ENCODE assay signal across 1 cellular context in the genomic region with DNA sequence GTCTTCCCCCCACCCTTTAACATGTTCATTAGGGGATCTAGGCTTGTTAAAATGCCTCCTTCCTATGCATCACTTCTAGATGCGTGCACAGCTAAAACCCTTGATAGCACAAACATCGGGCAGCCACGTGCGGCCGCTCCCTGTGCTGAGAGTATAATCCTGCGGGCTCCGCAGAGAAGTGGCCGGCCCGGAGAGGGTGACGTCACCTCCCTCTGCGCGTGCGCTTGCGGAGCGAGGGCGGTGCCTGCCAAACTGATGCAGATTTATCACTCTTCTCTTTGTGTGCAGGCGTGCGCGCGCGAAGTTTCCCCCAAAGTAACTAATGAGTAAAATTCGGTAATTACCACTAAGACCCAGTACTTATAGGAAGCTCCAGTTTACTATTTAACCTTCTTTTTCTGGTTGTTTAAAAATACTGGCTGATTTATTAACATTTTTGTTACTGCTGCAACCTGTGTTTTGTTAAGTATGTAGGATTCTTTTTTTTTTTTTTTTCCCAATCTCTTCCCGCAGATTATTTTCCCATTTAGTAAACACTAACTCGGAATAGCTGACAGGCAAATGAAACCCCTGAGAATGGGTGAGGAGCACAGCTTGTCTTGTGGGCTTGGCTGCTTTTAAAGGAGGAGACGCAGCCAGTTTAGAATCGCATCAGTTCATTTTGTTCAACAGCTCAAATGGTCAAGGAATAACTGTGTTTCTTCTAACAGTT.
A peak's percentile ranks its signal among the peaks of the same experiment; 100 is the strongest.
TF ChIP-seq lines count a peak whose summit lies in the region.

No MANE protein-coding gene starts in this region.

TF ChIP-seq in HepG2, 621 proteins besides CTCF, POLR2A, EP300 and RAD21 (continued from another document and continues in another):
- TF ChIP-seq, protein P1, sequence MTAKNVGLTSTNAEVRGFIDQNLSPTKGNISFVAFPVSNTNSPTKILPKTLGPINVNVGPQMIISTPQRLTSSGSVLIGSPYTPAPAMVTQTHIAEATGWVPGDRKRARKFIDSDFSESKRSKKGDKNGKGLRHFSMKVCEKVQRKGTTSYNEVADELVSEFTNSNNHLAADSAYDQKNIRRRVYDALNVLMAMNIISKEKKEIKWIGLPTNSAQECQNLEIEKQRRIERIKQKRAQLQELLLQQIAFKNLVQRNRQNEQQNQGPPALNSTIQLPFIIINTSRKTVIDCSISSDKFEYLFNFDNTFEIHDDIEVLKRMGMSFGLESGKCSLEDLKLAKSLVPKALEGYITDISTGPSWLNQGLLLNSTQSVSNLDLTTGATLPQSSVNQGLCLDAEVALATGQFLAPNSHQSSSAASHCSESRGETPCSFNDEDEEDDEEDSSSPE (CRISPR knock-in tag; IDR thresholded peaks at IDR 0.05) = peak; percentile 53
- TF ChIP-seq ZNF737 (CRISPR knock-in tag; IDR thresholded peaks at IDR 0.05; ENCODE audit: borderline replicate concordance) = no peak
- TF ChIP-seq ASH2L (IDR thresholded peaks at IDR 0.05; ENCODE audit: insufficient read length, low read depth, low read length) = peak; percentile 56
- TF ChIP-seq POLR2G (IDR thresholded peaks at IDR 0.05; ENCODE audit: low read depth, low read length) = peak; percentile 68
- 0 out of 2 replicates have a peak, but pooled peaks have one; percentile 23 for TF ChIP-seq THAP11 (CRISPR knock-in tag; IDR thresholded peaks at IDR 0.05)
- TF ChIP-seq KDM5B (CRISPR knock-in tag; IDR thresholded peaks at IDR 0.05; ENCODE audit: borderline replicate concordance) = peak; percentile 25; the same call in 1 of the 2 replicates
- TF ChIP-seq ZNF614 (CRISPR knock-in tag; IDR thresholded peaks at IDR 0.05; ENCODE audit: borderline replicate concordance) = 0 out of 2 replicates have a peak, but pooled peaks have one; percentile 45
- peak; percentile 53 for TF ChIP-seq ERF (CRISPR knock-in tag; IDR thresholded peaks at IDR 0.05)
- TF ChIP-seq, protein P2, sequence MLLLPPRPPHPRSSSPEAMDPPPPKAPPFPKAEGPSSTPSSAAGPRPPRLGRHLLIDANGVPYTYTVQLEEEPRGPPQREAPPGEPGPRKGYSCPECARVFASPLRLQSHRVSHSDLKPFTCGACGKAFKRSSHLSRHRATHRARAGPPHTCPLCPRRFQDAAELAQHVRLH (CRISPR knock-in tag; IDR thresholded peaks at IDR 0.05; ENCODE audit: borderline replicate concordance, low read depth) = 0 out of 2 replicates have a peak, but pooled peaks have one; percentile 25
- TF ChIP-seq, protein P3, sequence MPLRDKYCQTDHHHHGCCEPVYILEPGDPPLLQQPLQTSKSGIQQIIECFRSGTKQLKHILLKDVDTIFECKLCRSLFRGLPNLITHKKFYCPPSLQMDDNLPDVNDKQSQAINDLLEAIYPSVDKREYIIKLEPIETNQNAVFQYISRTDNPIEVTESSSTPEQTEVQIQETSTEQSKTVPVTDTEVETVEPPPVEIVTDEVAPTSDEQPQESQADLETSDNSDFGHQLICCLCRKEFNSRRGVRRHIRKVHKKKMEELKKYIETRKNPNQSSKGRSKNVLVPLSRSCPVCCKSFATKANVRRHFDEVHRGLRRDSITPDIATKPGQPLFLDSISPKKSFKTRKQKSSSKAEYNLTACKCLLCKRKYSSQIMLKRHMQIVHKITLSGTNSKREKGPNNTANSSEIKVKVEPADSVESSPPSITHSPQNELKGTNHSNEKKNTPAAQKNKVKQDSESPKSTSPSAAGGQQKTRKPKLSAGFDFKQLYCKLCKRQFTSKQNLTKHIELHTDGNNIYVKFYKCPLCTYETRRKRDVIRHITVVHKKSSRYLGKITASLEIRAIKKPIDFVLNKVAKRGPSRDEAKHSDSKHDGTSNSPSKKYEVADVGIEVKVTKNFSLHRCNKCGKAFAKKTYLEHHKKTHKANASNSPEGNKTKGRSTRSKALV (CRISPR knock-in tag; IDR thresholded peaks at IDR 0.05) = no peak
- TF ChIP-seq, protein P4, sequence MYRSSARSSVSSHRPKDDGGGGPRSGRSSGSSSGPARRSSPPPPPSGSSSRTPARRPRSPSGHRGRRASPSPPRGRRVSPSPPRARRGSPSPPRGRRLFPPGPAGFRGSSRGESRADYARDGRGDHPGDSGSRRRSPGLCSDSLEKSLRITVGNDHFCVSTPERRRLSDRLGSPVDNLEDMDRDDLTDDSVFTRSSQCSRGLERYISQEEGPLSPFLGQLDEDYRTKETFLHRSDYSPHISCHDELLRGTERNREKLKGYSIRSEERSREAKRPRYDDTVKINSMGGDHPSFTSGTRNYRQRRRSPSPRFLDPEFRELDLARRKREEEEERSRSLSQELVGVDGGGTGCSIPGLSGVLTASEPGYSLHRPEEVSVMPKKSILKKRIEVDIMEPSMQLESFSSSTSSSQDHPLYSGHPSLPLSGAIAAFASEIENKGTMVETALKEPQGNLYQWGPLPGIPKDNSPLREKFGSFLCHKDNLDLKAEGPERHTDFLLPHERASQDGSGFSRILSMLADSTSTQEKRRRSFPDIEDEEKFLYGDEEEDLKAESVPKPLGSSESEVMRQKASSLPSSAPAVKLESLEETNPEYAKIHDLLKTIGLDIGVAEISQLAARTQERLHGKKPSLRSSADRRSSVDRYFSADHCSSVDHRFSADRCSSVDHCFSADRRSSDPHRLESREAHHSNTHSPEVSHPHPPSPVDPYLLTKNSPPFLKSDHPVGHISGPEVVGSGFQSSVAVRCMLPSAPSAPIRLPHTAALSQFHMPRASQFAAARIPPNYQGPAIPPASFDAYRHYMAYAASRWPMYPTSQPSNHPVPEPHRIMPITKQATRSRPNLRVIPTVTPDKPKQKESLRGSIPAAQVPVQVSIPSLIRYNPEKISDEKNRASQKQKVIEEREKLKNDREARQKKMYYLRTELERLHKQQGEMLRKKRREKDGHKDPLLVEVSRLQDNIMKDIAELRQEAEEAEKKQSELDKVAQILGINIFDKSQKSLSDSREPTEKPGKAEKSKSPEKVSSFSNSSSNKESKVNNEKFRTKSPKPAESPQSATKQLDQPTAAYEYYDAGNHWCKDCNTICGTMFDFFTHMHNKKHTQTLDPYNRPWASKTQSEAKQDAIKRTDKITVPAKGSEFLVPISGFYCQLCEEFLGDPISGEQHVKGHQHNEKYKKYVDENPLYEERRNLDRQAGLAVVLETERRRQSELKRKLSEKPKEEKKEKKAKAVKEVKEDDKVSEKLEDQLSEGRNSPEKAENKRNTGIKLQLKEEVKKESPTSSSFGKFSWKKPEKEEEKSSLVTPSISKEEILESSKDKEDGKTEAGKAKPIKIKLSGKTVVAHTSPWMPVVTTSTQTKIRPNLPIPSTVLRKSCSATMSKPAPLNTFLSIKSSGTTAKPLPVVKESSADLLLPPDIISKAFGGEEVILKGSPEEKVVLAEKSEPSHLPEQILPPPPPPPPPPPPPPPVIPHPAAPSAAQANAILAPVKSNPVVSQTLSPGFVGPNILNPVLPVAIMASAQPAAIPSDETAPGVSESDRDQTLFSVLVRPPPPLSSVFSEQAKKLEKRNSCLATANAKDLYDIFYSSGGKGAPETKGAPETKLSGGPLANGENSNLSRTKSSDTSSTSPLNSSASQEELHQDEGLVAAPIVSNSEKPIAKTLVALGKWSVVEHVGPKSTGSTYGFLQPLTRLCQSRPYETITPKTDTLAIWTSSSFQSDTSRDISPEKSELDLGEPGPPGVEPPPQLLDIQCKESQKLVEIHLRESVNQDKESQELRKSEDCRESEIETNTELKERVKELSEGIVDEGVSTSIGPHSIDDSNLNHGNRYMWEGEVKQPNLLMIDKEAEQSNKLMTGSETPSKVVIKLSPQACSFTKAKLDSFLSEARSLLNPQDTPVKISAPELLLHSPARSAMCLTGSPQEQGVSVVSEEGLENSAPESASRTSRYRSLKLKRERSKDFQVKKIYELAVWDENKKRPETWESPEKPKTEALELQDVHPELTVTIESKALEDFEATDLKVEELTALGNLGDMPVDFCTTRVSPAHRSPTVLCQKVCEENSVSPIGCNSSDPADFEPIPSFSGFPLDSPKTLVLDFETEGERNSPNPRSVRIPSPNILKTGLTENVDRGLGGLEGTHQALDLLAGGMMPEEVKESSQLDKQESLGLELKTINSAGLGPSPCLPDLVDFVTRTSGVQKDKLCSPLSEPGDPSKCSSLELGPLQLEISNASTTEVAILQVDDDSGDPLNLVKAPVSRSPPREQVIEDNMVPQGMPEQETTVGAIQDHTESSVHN (CRISPR knock-in tag; IDR thresholded peaks at IDR 0.05) = no peak
- TF ChIP-seq HOXA3 (CRISPR knock-in tag; IDR thresholded peaks at IDR 0.05) = peak; percentile 53; the same call in 1 of the 2 replicates
- TF ChIP-seq HNRNPL (IDR thresholded peaks at IDR 0.05; ENCODE audit: low read depth, low read length) = no peak
- TF ChIP-seq, protein P5, sequence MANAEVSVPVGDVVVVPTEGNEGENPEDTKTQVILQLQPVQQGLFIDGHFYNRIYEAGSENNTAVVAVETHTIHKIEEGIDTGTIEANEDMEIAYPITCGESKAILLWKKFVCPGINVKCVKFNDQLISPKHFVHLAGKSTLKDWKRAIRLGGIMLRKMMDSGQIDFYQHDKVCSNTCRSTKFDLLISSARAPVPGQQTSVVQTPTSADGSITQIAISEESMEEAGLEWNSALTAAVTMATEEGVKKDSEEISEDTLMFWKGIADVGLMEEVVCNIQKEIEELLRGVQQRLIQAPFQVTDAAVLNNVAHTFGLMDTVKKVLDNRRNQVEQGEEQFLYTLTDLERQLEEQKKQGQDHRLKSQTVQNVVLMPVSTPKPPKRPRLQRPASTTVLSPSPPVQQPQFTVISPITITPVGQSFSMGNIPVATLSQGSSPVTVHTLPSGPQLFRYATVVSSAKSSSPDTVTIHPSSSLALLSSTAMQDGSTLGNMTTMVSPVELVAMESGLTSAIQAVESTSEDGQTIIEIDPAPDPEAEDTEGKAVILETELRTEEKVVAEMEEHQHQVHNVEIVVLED (CRISPR knock-in tag; IDR thresholded peaks at IDR 0.05; ENCODE audit: borderline replicate concordance) = peak; percentile 22; the same call in 1 of the 2 replicates
- peak; percentile 85 for TF ChIP-seq BHLHE40 (IDR thresholded peaks at IDR 0.05; ENCODE audit: low read length)
- TF ChIP-seq SALL1 (CRISPR knock-in tag; IDR thresholded peaks at IDR 0.05) = peak; percentile 74
- no peak for TF ChIP-seq ZNF724P (CRISPR knock-in tag; IDR thresholded peaks at IDR 0.05; ENCODE audit: borderline replicate concordance)
- TF ChIP-seq, protein P6, sequence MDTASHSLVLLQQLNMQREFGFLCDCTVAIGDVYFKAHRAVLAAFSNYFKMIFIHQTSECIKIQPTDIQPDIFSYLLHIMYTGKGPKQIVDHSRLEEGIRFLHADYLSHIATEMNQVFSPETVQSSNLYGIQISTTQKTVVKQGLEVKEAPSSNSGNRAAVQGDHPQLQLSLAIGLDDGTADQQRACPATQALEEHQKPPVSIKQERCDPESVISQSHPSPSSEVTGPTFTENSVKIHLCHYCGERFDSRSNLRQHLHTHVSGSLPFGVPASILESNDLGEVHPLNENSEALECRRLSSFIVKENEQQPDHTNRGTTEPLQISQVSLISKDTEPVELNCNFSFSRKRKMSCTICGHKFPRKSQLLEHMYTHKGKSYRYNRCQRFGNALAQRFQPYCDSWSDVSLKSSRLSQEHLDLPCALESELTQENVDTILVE (CRISPR knock-in tag; IDR thresholded peaks at IDR 0.05) = peak; percentile 15; the same call in 1 of the 2 replicates
- TF ChIP-seq PITX1 (CRISPR knock-in tag; IDR thresholded peaks at IDR 0.05) = 0 out of 2 replicates have a peak, but pooled peaks have one; percentile 40
- TF ChIP-seq, protein P7, sequence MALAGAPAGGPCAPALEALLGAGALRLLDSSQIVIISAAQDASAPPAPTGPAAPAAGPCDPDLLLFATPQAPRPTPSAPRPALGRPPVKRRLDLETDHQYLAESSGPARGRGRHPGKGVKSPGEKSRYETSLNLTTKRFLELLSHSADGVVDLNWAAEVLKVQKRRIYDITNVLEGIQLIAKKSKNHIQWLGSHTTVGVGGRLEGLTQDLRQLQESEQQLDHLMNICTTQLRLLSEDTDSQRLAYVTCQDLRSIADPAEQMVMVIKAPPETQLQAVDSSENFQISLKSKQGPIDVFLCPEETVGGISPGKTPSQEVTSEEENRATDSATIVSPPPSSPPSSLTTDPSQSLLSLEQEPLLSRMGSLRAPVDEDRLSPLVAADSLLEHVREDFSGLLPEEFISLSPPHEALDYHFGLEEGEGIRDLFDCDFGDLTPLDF (CRISPR knock-in tag; IDR thresholded peaks at IDR 0.05) = no peak
- TF ChIP-seq, protein P8, sequence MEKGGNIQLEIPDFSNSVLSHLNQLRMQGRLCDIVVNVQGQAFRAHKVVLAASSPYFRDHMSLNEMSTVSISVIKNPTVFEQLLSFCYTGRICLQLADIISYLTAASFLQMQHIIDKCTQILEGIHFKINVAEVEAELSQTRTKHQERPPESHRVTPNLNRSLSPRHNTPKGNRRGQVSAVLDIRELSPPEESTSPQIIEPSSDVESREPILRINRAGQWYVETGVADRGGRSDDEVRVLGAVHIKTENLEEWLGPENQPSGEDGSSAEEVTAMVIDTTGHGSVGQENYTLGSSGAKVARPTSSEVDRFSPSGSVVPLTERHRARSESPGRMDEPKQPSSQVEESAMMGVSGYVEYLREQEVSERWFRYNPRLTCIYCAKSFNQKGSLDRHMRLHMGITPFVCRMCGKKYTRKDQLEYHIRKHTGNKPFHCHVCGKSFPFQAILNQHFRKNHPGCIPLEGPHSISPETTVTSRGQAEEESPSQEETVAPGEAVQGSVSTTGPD (CRISPR knock-in tag; IDR thresholded peaks at IDR 0.05) = no peak
- peak; percentile 94; the same call in 2 of the 3 replicates for TF ChIP-seq MXI1 (IDR thresholded peaks at IDR 0.05; ENCODE audit: borderline replicate concordance, low read depth, low read length)
- TF ChIP-seq HOXA7 (CRISPR knock-in tag; IDR thresholded peaks at IDR 0.05) = no peak
- TF ChIP-seq, protein P9, sequence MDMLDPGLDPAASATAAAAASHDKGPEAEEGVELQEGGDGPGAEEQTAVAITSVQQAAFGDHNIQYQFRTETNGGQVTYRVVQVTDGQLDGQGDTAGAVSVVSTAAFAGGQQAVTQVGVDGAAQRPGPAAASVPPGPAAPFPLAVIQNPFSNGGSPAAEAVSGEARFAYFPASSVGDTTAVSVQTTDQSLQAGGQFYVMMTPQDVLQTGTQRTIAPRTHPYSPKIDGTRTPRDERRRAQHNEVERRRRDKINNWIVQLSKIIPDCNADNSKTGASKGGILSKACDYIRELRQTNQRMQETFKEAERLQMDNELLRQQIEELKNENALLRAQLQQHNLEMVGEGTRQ (IDR thresholded peaks at IDR 0.05; ENCODE audit: low read depth, low read length) = 0 out of 2 replicates have a peak, but pooled peaks have one; percentile 22
- TF ChIP-seq, protein P9 (CRISPR knock-in tag; IDR thresholded peaks at IDR 0.05; ENCODE audit: borderline replicate concordance) = no peak
- peak; percentile 50; the same call in 1 of the 2 replicates for TF ChIP-seq ZFP36L1 (CRISPR knock-in tag; IDR thresholded peaks at IDR 0.05)
